ENCODE assay signal across 13 cellular contexts in the genomic region with DNA sequence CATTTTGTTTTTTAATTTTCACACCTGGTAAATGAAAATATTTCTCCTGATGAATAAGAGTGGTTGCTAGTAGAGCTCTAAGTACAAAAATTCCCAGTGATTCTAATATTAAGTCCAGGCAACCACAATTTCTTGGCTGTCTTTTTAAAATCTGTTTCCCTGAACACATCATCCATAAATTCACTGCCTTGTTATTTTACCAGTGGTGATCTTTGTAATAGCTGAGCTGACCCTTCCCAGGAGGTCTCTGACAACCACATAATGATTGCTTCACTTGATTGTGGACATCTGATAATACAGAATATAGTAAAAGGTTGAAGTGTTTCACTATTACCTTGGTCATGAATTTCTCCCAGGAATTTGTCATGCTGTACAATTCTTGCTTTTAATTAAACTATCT.
"Had no signal": no experiment of that assay in that cellular context is flagged by ENCODE, and none has a peak within 500 bp of the region (broad histone marks: within the 10 kb centered on the region; RNA-seq: fewer than 3 reads in every experiment).

No MANE protein-coding gene starts in this region.

- H3K4me3 ChIP-seq: body of pancreas, skin epidermis, tibial nerve had no signal

- H3K27ac ChIP-seq: body of pancreas, parathyroid adenoma, skin epidermis, tibial nerve, WERI-Rb-1 had no signal

- H3K4me1 ChIP-seq: parathyroid adenoma had no signal

- H3K9me3 ChIP-seq: body of pancreas, tibial nerve had no signal

- ATAC-seq: activated CD4-positive, alpha-beta T cell treated with anti-CD3 and anti-CD28 coated beads for 36 hours; body of pancreas; T-cell had no signal

- H3K36me3 ChIP-seq: tibial nerve, WERI-Rb-1 had no signal

- H3K27me3 ChIP-seq: body of pancreas, tibial nerve had no signal

- DNase-seq: activated CD4-positive, alpha-beta memory T cell treated with anti-CD3 and anti-CD28 coated beads, Interleukin-2, amount 10 ng/mL, durations not matched to agents 7 days and 5 days; activated CD4-positive, alpha-beta T cell treated with anti-CD3 and anti-CD28 coated beads for 36 hours; activated CD8-positive, alpha-beta memory T cell treated with anti-CD3 and anti-CD28 coated beads, Interleukin-2, amount 50 U/mL, for 48 hours; activated naive CD8-positive, alpha-beta T cell treated with anti-CD3 and anti-CD28 coated beads, Interleukin-2, amount 10 ng/mL, durations not matched to agents 7 days and 5 days; body of pancreas; erythroblast; islet precursor cell; retina; T-cell; WERI-Rb-1 had no signal
